Comparison of ENCODE assay signal across 3 cellular contexts in genomic region chr1:29222260-29222659, GRCh38. TPM values are rescaled to one million over a fixed set of nuclear protein-coding genes. Genes with fewer than 3 reads are reported as not detected.
"Had no signal": no experiment of that assay in that cellular context is flagged by ENCODE, and none has a peak within 500 bp of the region (broad histone marks: within the 10 kb centered on the region; RNA-seq: fewer than 3 reads in every experiment).

No MANE protein-coding gene starts in this region.

RNA-seq across cellular contexts. Expression of gene PTPRU, which starts 14.1 kb away (rescaled TPM):
- total RNA-seq: naive thymus-derived CD8-positive, alpha-beta T cell had no signal
- polyA plus RNA-seq: immature natural killer cell; naive thymus-derived CD4-positive, alpha-beta T cell had no signal
